Comparison of ENCODE assay signal across 1 cellular context in genomic region chr1:180290265-180291001, GRCh38.
TF ChIP-seq lines count a peak whose summit lies in the region.

No MANE protein-coding gene starts in this region.

TF ChIP-seq in IMR-90, 13 proteins besides CTCF, POLR2A, EP300 and RAD21:
- TF ChIP-seq FOS (IDR thresholded peaks at IDR 0.05; ENCODE audit: low read depth, low read length) = no peak
- TF ChIP-seq SMC3 (IDR thresholded peaks at IDR 0.05; ENCODE audit: low read depth, low read length) = no peak
- no peak for TF ChIP-seq USF2 (IDR thresholded peaks at IDR 0.05; ENCODE audit: low read depth, low read length)
- no peak for TF ChIP-seq NFE2L2 (IDR thresholded peaks at IDR 0.05; ENCODE audit: low read depth, low read length)
- TF ChIP-seq CEBPB (IDR thresholded peaks at IDR 0.05; ENCODE audit: low read depth, low read length) = no peak
- no peak for TF ChIP-seq BHLHE40 (IDR thresholded peaks at IDR 0.05; ENCODE audit: low read depth, low read length)
- TF ChIP-seq ELK1 (IDR thresholded peaks at IDR 0.05; ENCODE audit: borderline replicate concordance, low read depth, low read length) = no peak
- no peak for TF ChIP-seq MAZ (IDR thresholded peaks at IDR 0.05; ENCODE audit: borderline replicate concordance, low read depth, low read length)
- TF ChIP-seq MAFK (IDR thresholded peaks at IDR 0.05; ENCODE audit: low read depth, low read length) = no peak
TF ChIP-seq in IMR-90: peak in this region for 0.
